ENCODE assay signal across 30 cellular contexts in genomic region chrX:10140264-10140663, GRCh38.
"Had no signal": no experiment of that assay in that cellular context is flagged by ENCODE, and none has a peak within 500 bp of the region (broad histone marks: within the 10 kb centered on the region; RNA-seq: fewer than 3 reads in every experiment).

No MANE protein-coding gene starts in this region.

- H3K27ac ChIP-seq: neural progenitor cell, ovary, parathyroid adenoma, psoas muscle, right lobe of liver, skin epidermis, spleen, suprapubic skin, testis, tibial artery, transverse colon, upper lobe of right lung, uterus had no signal

- H3K27ac Mint-ChIP-seq: natural killer cell; nephron; neural progenitor cell; progenitor cell of endocrine pancreas; stimulated activated memory B cell treated with anti-CD40 and anti-IgM and Interleukin-4, amounts not matched to agents 10 μg/mL and 1 μg/mL and 100 μg/mL, for 72 hours; stimulated activated naive CD8-positive, alpha-beta T cell treated with anti-CD3 and anti-CD28 coated beads, Interleukin-15, amount 100 ng/mL, for 72 hours; type B pancreatic cell had no signal

- H3K36me3 ChIP-seq: neural progenitor cell, ovary, transverse colon, uterus had no signal

- H3K4me1 ChIP-seq: neural progenitor cell, parathyroid adenoma, psoas muscle, right lobe of liver, spleen, suprapubic skin, testis, tibial artery, transverse colon, upper lobe of right lung, uterus had no signal

- H3K79me2 ChIP-seq: parathyroid adenoma had no signal

- H3K9me3 ChIP-seq: ovary, psoas muscle, right lobe of liver, spleen, suprapubic skin, testis, tibial artery, transverse colon, upper lobe of right lung, uterus had no signal

- H3K9ac ChIP-seq: neural progenitor cell, parathyroid adenoma had no signal

- H3K4me3 Mint-ChIP-seq: natural killer cell; nephron; neural progenitor cell; stimulated activated memory B cell treated with anti-CD40 and anti-IgM and Interleukin-4, amounts not matched to agents 10 μg/mL and 1 μg/mL and 100 μg/mL, for 72 hours; stimulated activated naive CD8-positive, alpha-beta T cell treated with anti-CD3 and anti-CD28 coated beads, Interleukin-15, amount 100 ng/mL, for 72 hours; type B pancreatic cell had no signal

- H3K4me3 ChIP-seq: neural progenitor cell, ovary, psoas muscle, right lobe of liver, skin epidermis, smooth muscle cell, spleen, suprapubic skin, testis, tibial artery, transverse colon, upper lobe of right lung, uterus had no signal

- H3K4me2 ChIP-seq: neural progenitor cell, smooth muscle cell had no signal

- H3K27me3 Mint-ChIP-seq: progenitor cell of endocrine pancreas; stimulated activated memory B cell treated with anti-CD40 and anti-IgM and Interleukin-4, amounts not matched to agents 10 μg/mL and 1 μg/mL and 100 μg/mL, for 72 hours; stimulated activated naive CD8-positive, alpha-beta T cell treated with anti-CD3 and anti-CD28 coated beads, Interleukin-15, amount 100 ng/mL, for 72 hours; type B pancreatic cell had no signal

- ATAC-seq: natural killer cell; psoas muscle; right cardiac atrium; right lobe of liver; stimulated activated memory B cell treated with anti-CD40 and anti-IgM and Interleukin-4, amounts not matched to agents 10 μg/mL and 1 μg/mL and 100 μg/mL, for 72 hours; stimulated activated naive CD8-positive, alpha-beta T cell treated with anti-CD3 and anti-CD28 coated beads, Interleukin-15, amount 100 ng/mL, for 72 hours; stimulated activated naive CD8-positive, alpha-beta T cell treated with anti-CD3 and anti-CD28 coated beads, Interleukin-15, Interleukin-2, amounts not matched to agents 100 U/mL and 50 U/mL, for 24 hours; upper lobe of right lung had no signal

- H3K27me3 ChIP-seq: neural progenitor cell, ovary, right lobe of liver, spleen, suprapubic skin, testis, tibial artery, transverse colon, upper lobe of right lung, uterus had no signal

- H3K9me3 Mint-ChIP-seq: natural killer cell; stimulated activated memory B cell treated with anti-CD40 and anti-IgM and Interleukin-4, amounts not matched to agents 10 μg/mL and 1 μg/mL and 100 μg/mL, for 72 hours; stimulated activated naive CD8-positive, alpha-beta T cell treated with anti-CD3 and anti-CD28 coated beads, Interleukin-15, amount 100 ng/mL, for 72 hours; type B pancreatic cell had no signal

- H2AFZ ChIP-seq: neural progenitor cell, parathyroid adenoma had no signal

- DNase-seq: natural killer cell; occipital lobe; ovary; psoas muscle; right cardiac atrium; right lobe of liver; spleen; stimulated activated CD4-positive, alpha-beta T cell treated with anti-CD3 and anti-CD28 coated beads, Interleukin-12 subunit alpha, Interleukin-12 subunit beta, amount 100 ng/mL, for 4 hours; stimulated activated CD4-positive, alpha-beta T cell treated with anti-CD3 and anti-CD28 coated beads, Interleukin-1b, Interleukin-23, amount 100 ng/mL, for 48 hours; stimulated activated CD4-positive, alpha-beta T cell treated with anti-CD3 and anti-CD28 coated beads, Interleukin-4, amount 100 ng/mL, for 1 hour; stimulated activated CD4-positive, alpha-beta T cell treated with anti-CD3 and anti-CD28 coated beads, Interleukin-4, amount 100 ng/mL, for 4 hours; stimulated activated CD8-positive, alpha-beta memory T cell treated with anti-CD3 and anti-CD28 coated beads, Interleukin-4, amount 100 ng/mL, for 48 hours; stimulated activated naive CD4-positive, alpha-beta T cell; stimulated activated naive CD8-positive, alpha-beta T cell treated with anti-CD3 and anti-CD28 coated beads, Interleukin-15, amount 100 ng/mL, for 72 hours; stimulated activated naive CD8-positive, alpha-beta T cell treated with anti-CD3 and anti-CD28 coated beads, Interleukin-15, Interleukin-2, amounts not matched to agents 100 U/mL and 50 U/mL, for 24 hours; substantia nigra; testis; tibial artery; transverse colon; upper lobe of right lung; uterus had no signal

- H3K36me3 Mint-ChIP-seq: natural killer cell had no signal

- H3K4me1 Mint-ChIP-seq: natural killer cell; neural progenitor cell; stimulated activated naive CD8-positive, alpha-beta T cell treated with anti-CD3 and anti-CD28 coated beads, Interleukin-15, amount 100 ng/mL, for 72 hours had no signal
